In the genomic region with DNA sequence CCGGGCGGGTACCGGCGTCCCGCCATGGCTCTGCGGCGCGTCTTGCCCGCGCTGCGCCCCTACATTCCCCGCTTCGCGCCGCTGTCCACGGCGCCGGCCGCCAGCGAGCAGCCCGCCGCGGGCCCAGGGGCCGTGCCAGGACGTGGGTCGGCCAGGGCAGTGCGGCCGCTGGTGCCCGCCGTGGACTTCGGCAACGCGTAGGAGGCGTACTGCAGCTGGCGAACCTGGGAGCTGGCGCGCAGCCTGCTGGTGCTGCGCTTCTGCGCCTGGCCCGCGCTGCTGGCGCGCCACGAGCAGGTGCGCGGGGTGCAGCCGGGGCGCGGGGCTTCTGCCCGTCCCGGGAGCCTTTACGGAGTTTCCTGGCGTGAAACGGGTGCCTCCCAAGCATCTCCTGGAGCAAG, we compare ENCODE assay signal across 2 cellular contexts.
A peak's percentile ranks its signal among the peaks of the same experiment; 100 is the strongest.
TF ChIP-seq lines count a peak whose summit lies in the region.

No MANE protein-coding gene starts in this region.

TF ChIP-seq in K562, 482 proteins besides CTCF, POLR2A, EP300 and RAD21 (continues in another document):
- TF ChIP-seq, protein P1, sequence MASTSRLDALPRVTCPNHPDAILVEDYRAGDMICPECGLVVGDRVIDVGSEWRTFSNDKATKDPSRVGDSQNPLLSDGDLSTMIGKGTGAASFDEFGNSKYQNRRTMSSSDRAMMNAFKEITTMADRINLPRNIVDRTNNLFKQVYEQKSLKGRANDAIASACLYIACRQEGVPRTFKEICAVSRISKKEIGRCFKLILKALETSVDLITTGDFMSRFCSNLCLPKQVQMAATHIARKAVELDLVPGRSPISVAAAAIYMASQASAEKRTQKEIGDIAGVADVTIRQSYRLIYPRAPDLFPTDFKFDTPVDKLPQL (IDR thresholded peaks at IDR 0.05; ENCODE audit: extremely low read depth, insufficient read length): no peak
- TF ChIP-seq, protein P2, sequence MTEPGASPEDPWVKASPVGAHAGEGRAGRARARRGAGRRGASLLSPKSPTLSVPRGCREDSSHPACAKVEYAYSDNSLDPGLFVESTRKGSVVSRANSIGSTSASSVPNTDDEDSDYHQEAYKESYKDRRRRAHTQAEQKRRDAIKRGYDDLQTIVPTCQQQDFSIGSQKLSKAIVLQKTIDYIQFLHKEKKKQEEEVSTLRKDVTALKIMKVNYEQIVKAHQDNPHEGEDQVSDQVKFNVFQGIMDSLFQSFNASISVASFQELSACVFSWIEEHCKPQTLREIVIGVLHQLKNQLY (CRISPR knock-in tag; conservative IDR thresholded peaks at IDR 0.05): 0 out of 4 replicates have a peak, but pooled peaks of 1 of the 2 experiments have one; percentile 22
- TF ChIP-seq, protein P3, sequence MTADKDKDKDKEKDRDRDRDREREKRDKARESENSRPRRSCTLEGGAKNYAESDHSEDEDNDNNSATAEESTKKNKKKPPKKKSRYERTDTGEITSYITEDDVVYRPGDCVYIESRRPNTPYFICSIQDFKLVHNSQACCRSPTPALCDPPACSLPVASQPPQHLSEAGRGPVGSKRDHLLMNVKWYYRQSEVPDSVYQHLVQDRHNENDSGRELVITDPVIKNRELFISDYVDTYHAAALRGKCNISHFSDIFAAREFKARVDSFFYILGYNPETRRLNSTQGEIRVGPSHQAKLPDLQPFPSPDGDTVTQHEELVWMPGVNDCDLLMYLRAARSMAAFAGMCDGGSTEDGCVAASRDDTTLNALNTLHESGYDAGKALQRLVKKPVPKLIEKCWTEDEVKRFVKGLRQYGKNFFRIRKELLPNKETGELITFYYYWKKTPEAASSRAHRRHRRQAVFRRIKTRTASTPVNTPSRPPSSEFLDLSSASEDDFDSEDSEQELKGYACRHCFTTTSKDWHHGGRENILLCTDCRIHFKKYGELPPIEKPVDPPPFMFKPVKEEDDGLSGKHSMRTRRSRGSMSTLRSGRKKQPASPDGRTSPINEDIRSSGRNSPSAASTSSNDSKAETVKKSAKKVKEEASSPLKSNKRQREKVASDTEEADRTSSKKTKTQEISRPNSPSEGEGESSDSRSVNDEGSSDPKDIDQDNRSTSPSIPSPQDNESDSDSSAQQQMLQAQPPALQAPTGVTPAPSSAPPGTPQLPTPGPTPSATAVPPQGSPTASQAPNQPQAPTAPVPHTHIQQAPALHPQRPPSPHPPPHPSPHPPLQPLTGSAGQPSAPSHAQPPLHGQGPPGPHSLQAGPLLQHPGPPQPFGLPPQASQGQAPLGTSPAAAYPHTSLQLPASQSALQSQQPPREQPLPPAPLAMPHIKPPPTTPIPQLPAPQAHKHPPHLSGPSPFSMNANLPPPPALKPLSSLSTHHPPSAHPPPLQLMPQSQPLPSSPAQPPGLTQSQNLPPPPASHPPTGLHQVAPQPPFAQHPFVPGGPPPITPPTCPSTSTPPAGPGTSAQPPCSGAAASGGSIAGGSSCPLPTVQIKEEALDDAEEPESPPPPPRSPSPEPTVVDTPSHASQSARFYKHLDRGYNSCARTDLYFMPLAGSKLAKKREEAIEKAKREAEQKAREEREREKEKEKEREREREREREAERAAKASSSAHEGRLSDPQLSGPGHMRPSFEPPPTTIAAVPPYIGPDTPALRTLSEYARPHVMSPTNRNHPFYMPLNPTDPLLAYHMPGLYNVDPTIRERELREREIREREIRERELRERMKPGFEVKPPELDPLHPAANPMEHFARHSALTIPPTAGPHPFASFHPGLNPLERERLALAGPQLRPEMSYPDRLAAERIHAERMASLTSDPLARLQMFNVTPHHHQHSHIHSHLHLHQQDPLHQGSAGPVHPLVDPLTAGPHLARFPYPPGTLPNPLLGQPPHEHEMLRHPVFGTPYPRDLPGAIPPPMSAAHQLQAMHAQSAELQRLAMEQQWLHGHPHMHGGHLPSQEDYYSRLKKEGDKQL (CRISPR knock-in tag; IDR thresholded peaks at IDR 0.05; ENCODE audit: borderline replicate concordance): 0 out of 2 replicates have a peak, but pooled peaks have one; percentile 92
- TF ChIP-seq ILF3 (IDR thresholded peaks at IDR 0.05; ENCODE audit: borderline replicate concordance): no peak
- no peak for TF ChIP-seq TEAD4 (IDR thresholded peaks at IDR 0.05; ENCODE audit: low read length)
- no peak for TF ChIP-seq TEAD4 (CRISPR knock-in tag; IDR thresholded peaks at IDR 0.05; ENCODE audit: borderline replicate concordance)
- TF ChIP-seq SP2 (IDR thresholded peaks at IDR 0.05; ENCODE audit: extremely low read depth, low read depth, low read length, poor library complexity, severe bottlenecking): no peak
- TF ChIP-seq ZEB2 (IDR thresholded peaks at IDR 0.05): no peak
- no peak for TF ChIP-seq TBP (optimal IDR thresholded peaks at IDR 0.05; ENCODE audit: low read depth, low read length)
- peak; percentile 48 for TF ChIP-seq SAP30 (IDR thresholded peaks at IDR 0.05; ENCODE audit: borderline replicate concordance, insufficient read depth, low read depth, low read length, poor library complexity, severe bottlenecking)
- no peak for TF ChIP-seq NR1H2 (CRISPR knock-in tag; IDR thresholded peaks at IDR 0.05)
- TF ChIP-seq ZNF146 (CRISPR knock-in tag; IDR thresholded peaks at IDR 0.05; ENCODE audit: unreplicated experiment): no peak
- TF ChIP-seq WHSC1 (IDR thresholded peaks at IDR 0.05; ENCODE audit: low read length): no peak
- TF ChIP-seq HLTF (IDR thresholded peaks at IDR 0.05): no peak
- no peak for TF ChIP-seq RAD51 (IDR thresholded peaks at IDR 0.05; ENCODE audit: borderline replicate concordance, low read depth)
- TF ChIP-seq, protein P4, sequence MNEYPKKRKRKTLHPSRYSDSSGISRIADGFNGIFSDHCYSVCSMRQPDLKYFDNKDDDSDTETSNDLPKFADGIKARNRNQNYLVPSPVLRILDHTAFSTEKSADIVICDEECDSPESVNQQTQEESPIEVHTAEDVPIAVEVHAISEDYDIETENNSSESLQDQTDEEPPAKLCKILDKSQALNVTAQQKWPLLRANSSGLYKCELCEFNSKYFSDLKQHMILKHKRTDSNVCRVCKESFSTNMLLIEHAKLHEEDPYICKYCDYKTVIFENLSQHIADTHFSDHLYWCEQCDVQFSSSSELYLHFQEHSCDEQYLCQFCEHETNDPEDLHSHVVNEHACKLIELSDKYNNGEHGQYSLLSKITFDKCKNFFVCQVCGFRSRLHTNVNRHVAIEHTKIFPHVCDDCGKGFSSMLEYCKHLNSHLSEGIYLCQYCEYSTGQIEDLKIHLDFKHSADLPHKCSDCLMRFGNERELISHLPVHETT (CRISPR knock-in tag; conservative IDR thresholded peaks at IDR 0.05 in 1 of 2, IDR thresholded peaks at IDR 0.05 in 1 of 2): 0 out of 4 replicates have a peak, but pooled peaks of 1 of the 2 experiments have one; percentile 79
- no peak for TF ChIP-seq GTF2E2 (tag; IDR thresholded peaks at IDR 0.05)
- no peak for TF ChIP-seq CEBPB (tag; IDR thresholded peaks at IDR 0.05)
- TF ChIP-seq MTA3 (IDR thresholded peaks at IDR 0.05; ENCODE audit: borderline replicate concordance): peak; percentile 92
- no peak for TF ChIP-seq PYGO2 (tag; IDR thresholded peaks at IDR 0.05)
- TF ChIP-seq KAT7 (CRISPR knock-in tag; IDR thresholded peaks at IDR 0.05; ENCODE audit: borderline replicate concordance): peak; percentile 60; the same call in 1 of the 2 replicates
- no peak for TF ChIP-seq MYNN (IDR thresholded peaks at IDR 0.05)
- TF ChIP-seq MYNN (CRISPR knock-in tag; IDR thresholded peaks at IDR 0.05): no peak
- TF ChIP-seq ETV6 (IDR thresholded peaks at IDR 0.05; ENCODE audit: borderline replicate concordance in 1 of 2, low read depth in 2 of 2, low read length in 1 of 2): no peak
- no peak for TF ChIP-seq ETV6 (CRISPR knock-in tag; IDR thresholded peaks at IDR 0.05; ENCODE audit: borderline replicate concordance)
- no peak; a peak in 2 of 4 replicates for TF ChIP-seq MAZ (CRISPR knock-in tag; conservative IDR thresholded peaks at IDR 0.05 in 1 of 2, IDR thresholded peaks at IDR 0.05 in 1 of 2)

TF ChIP-seq in liver, 16 proteins besides CTCF, POLR2A, EP300 and RAD21:
- TF ChIP-seq, protein P5, sequence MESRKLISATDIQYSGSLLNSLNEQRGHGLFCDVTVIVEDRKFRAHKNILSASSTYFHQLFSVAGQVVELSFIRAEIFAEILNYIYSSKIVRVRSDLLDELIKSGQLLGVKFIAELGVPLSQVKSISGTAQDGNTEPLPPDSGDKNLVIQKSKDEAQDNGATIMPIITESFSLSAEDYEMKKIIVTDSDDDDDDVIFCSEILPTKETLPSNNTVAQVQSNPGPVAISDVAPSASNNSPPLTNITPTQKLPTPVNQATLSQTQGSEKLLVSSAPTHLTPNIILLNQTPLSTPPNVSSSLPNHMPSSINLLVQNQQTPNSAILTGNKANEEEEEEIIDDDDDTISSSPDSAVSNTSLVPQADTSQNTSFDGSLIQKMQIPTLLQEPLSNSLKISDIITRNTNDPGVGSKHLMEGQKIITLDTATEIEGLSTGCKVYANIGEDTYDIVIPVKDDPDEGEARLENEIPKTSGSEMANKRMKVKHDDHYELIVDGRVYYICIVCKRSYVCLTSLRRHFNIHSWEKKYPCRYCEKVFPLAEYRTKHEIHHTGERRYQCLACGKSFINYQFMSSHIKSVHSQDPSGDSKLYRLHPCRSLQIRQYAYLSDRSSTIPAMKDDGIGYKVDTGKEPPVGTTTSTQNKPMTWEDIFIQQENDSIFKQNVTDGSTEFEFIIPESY (IDR thresholded peaks at IDR 0.05): no peak
- TF ChIP-seq HNF4G (IDR thresholded peaks at IDR 0.05) (no peak), HNF4A (conservative IDR thresholded peaks at IDR 0.05) (no peak), RXRA (IDR thresholded peaks at IDR 0.05) (no peak), YY1 (IDR thresholded peaks at IDR 0.05) (no peak), GABPA (IDR thresholded peaks at IDR 0.05 in 1 of 2, conservative IDR thresholded peaks at IDR 0.05 in 1 of 2) (no peak), NR2F2 (IDR thresholded peaks at IDR 0.05) (no peak), EGR1 (IDR thresholded peaks at IDR 0.05; ENCODE audit: low read depth in 2 of 2) (no peak), JUND (IDR thresholded peaks at IDR 0.05) (no peak), FOXA1 (IDR thresholded peaks at IDR 0.05) (no peak)
- TF ChIP-seq, protein P6, sequence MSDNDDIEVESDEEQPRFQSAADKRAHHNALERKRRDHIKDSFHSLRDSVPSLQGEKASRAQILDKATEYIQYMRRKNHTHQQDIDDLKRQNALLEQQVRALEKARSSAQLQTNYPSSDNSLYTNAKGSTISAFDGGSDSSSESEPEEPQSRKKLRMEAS (IDR thresholded peaks at IDR 0.05): no peak
